In genomic region chr9:133962341-133962740, GRCh38 we compare ENCODE assay signal across 18 cellular contexts.
"Had no signal": no experiment of that assay in that cellular context is flagged by ENCODE, and none has a peak within 500 bp of the region (broad histone marks: within the 10 kb centered on the region; RNA-seq: fewer than 3 reads in every experiment).

No MANE protein-coding gene starts in this region.

- H3K36me3 ChIP-seq: brain microvascular endothelial cell, ovary, tibial artery had no signal

- H3K36me3 Mint-ChIP-seq: activated naive CD4-positive, alpha-beta T cell treated with anti-CD3 and anti-CD28 coated beads, Interleukin-2, amount 10 ng/mL, durations not matched to agents 7 days and 5 days had no signal

- H3K4me2 ChIP-seq: smooth muscle cell had no signal

- ATAC-seq: activated naive CD8-positive, alpha-beta T cell treated with anti-CD3 and anti-CD28 coated beads, Interleukin-2, amount 50 U/mL, for 24 hours; naive thymus-derived CD8-positive, alpha-beta T cell; psoas muscle had no signal

- H3K27ac Mint-ChIP-seq: activated naive CD4-positive, alpha-beta T cell treated with anti-CD3 and anti-CD28 coated beads, Interleukin-2, amount 10 ng/mL, durations not matched to agents 7 days and 5 days; activated naive CD8-positive, alpha-beta T cell treated with anti-CD3 and anti-CD28 coated beads, Interleukin-2, amount 50 U/mL, for 24 hours; naive thymus-derived CD8-positive, alpha-beta T cell had no signal

- H3K9me3 ChIP-seq: ovary had no signal

- H3K4me3 Mint-ChIP-seq: activated naive CD4-positive, alpha-beta T cell treated with anti-CD3 and anti-CD28 coated beads, Interleukin-2, amount 10 ng/mL, durations not matched to agents 7 days and 5 days; activated naive CD8-positive, alpha-beta T cell treated with anti-CD3 and anti-CD28 coated beads, Interleukin-2, amount 50 U/mL, for 24 hours; central memory CD8-positive, alpha-beta T cell; naive thymus-derived CD8-positive, alpha-beta T cell had no signal

- H3K27ac ChIP-seq: brain microvascular endothelial cell, coronary artery, ovary, psoas muscle, tibial artery had no signal

- H3K27me3 ChIP-seq: brain microvascular endothelial cell, ovary had no signal

- H3K4me1 Mint-ChIP-seq: activated naive CD4-positive, alpha-beta T cell treated with anti-CD3 and anti-CD28 coated beads, Interleukin-2, amount 10 ng/mL, durations not matched to agents 7 days and 5 days; central memory CD8-positive, alpha-beta T cell had no signal

- H3K4me1 ChIP-seq: psoas muscle had no signal

- H3K27me3 Mint-ChIP-seq: activated naive CD8-positive, alpha-beta T cell treated with anti-CD3 and anti-CD28 coated beads, Interleukin-2, amount 50 U/mL, for 24 hours; naive thymus-derived CD8-positive, alpha-beta T cell had no signal

- H3K4me3 ChIP-seq: coronary artery, ovary, psoas muscle, smooth muscle cell, tibial artery had no signal

- DNase-seq: activated CD4-positive, alpha-beta T cell treated with anti-CD3 and anti-CD28 coated beads, Interleukin-2, amount 50 U/mL, for 1 hour; activated CD8-positive, alpha-beta memory T cell treated with anti-CD3 and anti-CD28 coated beads, Interleukin-2, amount 50 U/mL, for 4 hours; activated effector memory CD4-positive, alpha-beta T cell treated with Interleukin-2 at 50 U/mL for 16 hours; activated naive CD4-positive, alpha-beta T cell treated with anti-CD3 and anti-CD28 coated beads, Interleukin-2, amount 10 ng/mL, durations not matched to agents 7 days and 5 days; activated naive CD8-positive, alpha-beta T cell treated with anti-CD3 and anti-CD28 coated beads, Interleukin-2, amount 50 U/mL, for 24 hours; activated T-cell treated with anti-CD3 and anti-CD28 coated beads, Interleukin-2, amount 50 U/mL, for 48 hours; anterior cingulate cortex; brain microvascular endothelial cell; erythroblast; stimulated activated naive CD4-positive, alpha-beta T cell treated with Interleukin-2 at 50 U/mL for 16 hours; T1000; tibial artery had no signal
